ENCODE assay signal across 8 cellular contexts in genomic region chr11:32312865-32313403, GRCh38.
DNase-seq lines count a peak whose midpoint lies in the region; ATAC-seq and TF ChIP-seq lines count a peak whose summit lies in the region.

No MANE protein-coding gene starts in this region.

- H3K9me3 ChIP-seq in A673 (ENCODE audit: low read depth, low read length, poor library complexity, severe bottlenecking): no peaks in the 10 kb centered on the region
- no peaks in the 10 kb centered on the region for H3K9me3 ChIP-seq in parathyroid adenoma (ENCODE audit: control insufficient read depth, low read length)

- CTCF ChIA-PET in A673 (lab: Charles Lee): interaction anchor here (0.5 to 1.1 kb wide), 10 partner anchors 9 to 479 kb away, joined by 3 to 18 read pairs (median 4); no protein-coding TSS in a partner anchor

- H3K27me3 ChIP-seq in A673 (replicated peaks; ENCODE audit: insufficient read depth, low read depth, low read length, poor library complexity) (no peaks in the 10 kb centered on the region), parathyroid adenoma (ENCODE audit: control insufficient read depth, insufficient read depth, low read length) (no peaks in the 10 kb centered on the region)

- no peaks in the 10 kb centered on the region for H3K36me3 ChIP-seq in A673 (ENCODE audit: insufficient read depth, low read length, poor library complexity, severe bottlenecking)
- H3K36me3 ChIP-seq in parathyroid adenoma (ENCODE audit: control insufficient read depth, insufficient read depth, low read length): no peaks in the 10 kb centered on the region

- peaks cover 9% of the 10 kb centered on the region for H3K4me1 ChIP-seq in A673 (ENCODE audit: insufficient read depth, low read length, poor library complexity, severe bottlenecking)
- H3K4me1 ChIP-seq in parathyroid adenoma: no peaks in the 10 kb centered on the region

- POLR2A ChIA-PET in A673 (lab: Charles Lee; ENCODE audit: low non-redundant PET): interaction anchor here (0.6 kb wide), 3 partner anchors 21 to 549 kb away, joined by 3 to 4 read pairs (median 3); no protein-coding TSS in a partner anchor

- H3K9ac ChIP-seq in parathyroid adenoma: no peak overlapping the region

- intact Hi-C loops in A673 (cut with micrococcal nuclease; ENCODE audit: unreplicated experiment): no loop called here

- no peaks in the 10 kb centered on the region for H3K79me2 ChIP-seq in parathyroid adenoma

- no peak for ATAC-seq in HG03039 (IDR thresholded peaks at IDR 0.05; ENCODE audit: unreplicated experiment)

- DNase-seq in A673 (ENCODE audit: low spot score) (peak; percentile 97), GDM1 (lab: John Stamatoyannopoulos, UW) (peak; percentile 18), HuH-7 (ENCODE audit: low spot score) (peak; percentile 81), T1000 (lab: John Stamatoyannopoulos, UW) (peak; percentile 68), fibroblast of peridontal ligament (ENCODE audit: extremely low read depth) (peak; percentile 18), coronary artery (ENCODE audit: low spot score) (no peak)

- no peak overlapping the region for H3K27ac ChIP-seq in A673 (ENCODE audit: low read depth, low read length, poor library complexity, severe bottlenecking)
- no peak overlapping the region for H3K27ac ChIP-seq in parathyroid adenoma
- H3K27ac ChIP-seq in coronary artery: no peak overlapping the region

- BruUV-seq in A673 (replicated peaks; lab: Mats Ljungman, UMichigan): no TSS peak

- H2AFZ ChIP-seq in parathyroid adenoma: no peak overlapping the region

- H3K4me3 ChIP-seq in A673 (ENCODE audit: low read depth, low read length, poor library complexity, severe bottlenecking) (no peak overlapping the region), parathyroid adenoma (ENCODE audit: low read depth, low read length) (no peak overlapping the region), coronary artery (no peak overlapping the region)

- peak; percentile 100 for TF ChIP-seq CTCF in A673 (conservative IDR thresholded peaks at IDR 0.05; ENCODE audit: low read depth, low read length)
- TF ChIP-seq CTCF in parathyroid adenoma (IDR thresholded peaks at IDR 0.05): peak; percentile 32
- TF ChIP-seq CTCF in coronary artery (IDR thresholded peaks at IDR 0.05): no peak

- H3K4me2 ChIP-seq in parathyroid adenoma (ENCODE audit: low read length): no peak overlapping the region
